In the genomic region with DNA sequence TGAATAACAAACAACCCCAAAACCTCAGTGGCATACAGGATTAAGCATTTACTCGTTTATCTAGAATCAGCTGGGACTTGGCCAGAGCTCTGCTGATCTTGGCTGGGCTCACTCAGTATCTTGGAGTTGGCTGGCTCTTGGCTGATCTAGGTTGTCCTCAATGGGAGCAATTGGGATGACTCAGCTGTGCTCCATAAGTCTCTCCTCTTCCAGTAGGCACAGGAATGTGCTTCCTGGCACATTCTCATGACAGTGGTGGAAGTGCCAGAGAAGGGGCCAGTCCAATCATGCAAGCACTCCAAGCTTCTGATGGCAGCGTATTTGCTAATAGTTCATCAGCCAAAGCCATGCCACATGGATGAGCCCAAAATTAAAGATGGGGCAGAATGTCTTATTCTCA, we compare ENCODE assay signal across 11 cellular contexts. TPM values are rescaled to one million over a fixed set of nuclear protein-coding genes. Genes with fewer than 3 reads are reported as not detected.
"Had no signal": no experiment of that assay in that cellular context is flagged by ENCODE, and none has a peak within 500 bp of the region (broad histone marks: within the 10 kb centered on the region; RNA-seq: fewer than 3 reads in every experiment).

No MANE protein-coding gene starts in this region.

- H3K36me3 ChIP-seq: suprapubic skin had no signal

- H3K27ac ChIP-seq: suprapubic skin had no signal

- DNase-seq: activated CD4-positive, alpha-beta T cell treated with anti-CD3 and anti-CD28 coated beads, Interleukin-2, amount 50 U/mL, for 1 hour; activated CD4-positive, CD25-positive, alpha-beta regulatory T cell; activated CD8-positive, alpha-beta memory T cell treated with anti-CD3 and anti-CD28 coated beads for 24 hours; activated naive CD8-positive, alpha-beta T cell treated with anti-CD3 and anti-CD28 coated beads for 36 hours; endodermal cell; head of caudate nucleus; nucleus accumbens; right cardiac atrium; stimulated activated naive CD8-positive, alpha-beta T cell treated with anti-CD3 and anti-CD28 coated beads, Interleukin-15, Interleukin-2, amounts not matched to agents 100 U/mL and 50 U/mL, for 24 hours had no signal

- H3K4me1 ChIP-seq: suprapubic skin had no signal

- ATAC-seq: right cardiac atrium; stimulated activated naive CD8-positive, alpha-beta T cell treated with anti-CD3 and anti-CD28 coated beads, Interleukin-15, Interleukin-2, amounts not matched to agents 100 U/mL and 50 U/mL, for 24 hours had no signal

- H3K4me3 ChIP-seq: suprapubic skin had no signal

- H3K27me3 ChIP-seq: suprapubic skin had no signal

RNA-seq across cellular contexts. Expression of a gene that starts 41.7 kb away (rescaled TPM):
- total RNA-seq: activated naive CD8-positive, alpha-beta T cell treated with anti-CD3 and anti-CD28 coated beads for 36 hours; activated T-helper 1 cell treated with anti-CD3 and anti-CD28 coated beads, Interleukin-12 subunit alpha, Interleukin-12 subunit beta, Interleukin-2, Interleukin-4 antibody, amounts not matched to agents 30 ng/mL and 10 ng/mL and 1 ng/mL, durations not matched to agents 14 hours and 24 hours and 36 hours had no signal
